32 cellular contexts compared by ENCODE assay signal in genomic region chr12:132114667-132115066, GRCh38.
"Had no signal": no experiment of that assay in that cellular context is flagged by ENCODE, and none has a peak within 500 bp of the region (broad histone marks: within the 10 kb centered on the region; RNA-seq: fewer than 3 reads in every experiment).

No MANE protein-coding gene starts in this region.

- H3K27me3 Mint-ChIP-seq: activated CD4-positive, alpha-beta memory T cell treated with anti-CD3 and anti-CD28 coated beads, Interleukin-2, amount 10 ng/mL, durations not matched to agents 7 days and 5 days; activated naive CD4-positive, alpha-beta T cell treated with anti-CD3 and anti-CD28 coated beads, Interleukin-2, amount 50 U/mL, for 24 hours; activated T-cell treated with anti-CD3 and anti-CD28 coated beads, Interleukin-2, amount 50 U/mL, for 24 hours; brain had no signal

- H3K27me3 ChIP-seq: adrenal gland had no signal

- H3K27ac Mint-ChIP-seq: activated CD4-positive, alpha-beta memory T cell treated with anti-CD3 and anti-CD28 coated beads, Interleukin-2, amount 10 ng/mL, durations not matched to agents 7 days and 5 days; activated naive CD4-positive, alpha-beta T cell treated with anti-CD3 and anti-CD28 coated beads, Interleukin-2, amount 50 U/mL, for 24 hours; activated T-cell treated with anti-CD3 and anti-CD28 coated beads, Interleukin-2, amount 50 U/mL, for 24 hours; activated T-helper 2 cell treated with anti-CD3 and anti-CD28 coated beads, Interferon-gamma antibody, Interleukin-2, Interleukin-4, amounts not matched to agents 10 μg/mL and 5 μg/mL and 100 μg/mL, durations not matched to agents 14 hours and 24 hours and 36 hours; brain had no signal

- H3K4me2 ChIP-seq: PC-9 had no signal

- H3K4me3 Mint-ChIP-seq: activated CD4-positive, alpha-beta memory T cell treated with anti-CD3 and anti-CD28 coated beads, Interleukin-2, amount 10 ng/mL, durations not matched to agents 7 days and 5 days; activated naive CD4-positive, alpha-beta T cell treated with anti-CD3 and anti-CD28 coated beads, Interleukin-2, amount 50 U/mL, for 24 hours; activated T-cell treated with anti-CD3 and anti-CD28 coated beads, Interleukin-2, amount 50 U/mL, for 24 hours; brain had no signal

- H3K4me1 Mint-ChIP-seq: activated CD4-positive, alpha-beta memory T cell treated with anti-CD3 and anti-CD28 coated beads, Interleukin-2, amount 10 ng/mL, durations not matched to agents 7 days and 5 days; brain had no signal

- H3K9me3 ChIP-seq: adrenal gland had no signal

- DNase-seq: activated CD4-positive, alpha-beta memory T cell treated with anti-CD3 and anti-CD28 coated beads, Interleukin-2, amount 10 ng/mL, durations not matched to agents 7 days and 5 days; activated CD4-positive, alpha-beta T cell treated with anti-CD3 and anti-CD28 coated beads for 1 hour; activated CD4-positive, alpha-beta T cell treated with anti-CD3 and anti-CD28 coated beads for 48 hours; activated CD4-positive, CD25-positive, alpha-beta regulatory T cell; activated CD8-positive, alpha-beta memory T cell treated with anti-CD3 and anti-CD28 coated beads for 24 hours; activated gamma-delta T cell; activated naive CD4-positive, alpha-beta T cell treated with Interleukin-2 at 50 U/mL for 16 hours; activated T-cell treated with anti-CD3 and anti-CD28 coated beads, Interleukin-2, amount 50 U/mL, for 24 hours; central memory CD4-positive, alpha-beta T cell; NCI-H1092 treated with DMSO at 0.1 percent for 48 hours; NCI-H1417; NCI-H146; NCI-H187; NCI-H2029 treated with DMSO at 0.1 percent for 48 hours; NCI-H2107; NCI-H2171; NCI-H510A; NCI-H526; NCI-H748 treated with DMSO at 0.1 percent for 48 hours; NK-92 treated with Interleukin-12 subunit alpha and Interleukin-12 subunit beta, amount 100 ng/mL, for 24 hours; PC-9; Right ventricle myocardium superior; SW 1271; T-helper 1 cell; T1000; WERI-Rb-1 had no signal

- H3K27ac ChIP-seq: adrenal gland, PC-9, WERI-Rb-1 had no signal

- H3K4me3 ChIP-seq: adrenal gland, PC-9 had no signal

- H3K9me3 Mint-ChIP-seq: activated CD4-positive, alpha-beta memory T cell treated with anti-CD3 and anti-CD28 coated beads, Interleukin-2, amount 10 ng/mL, durations not matched to agents 7 days and 5 days; activated naive CD4-positive, alpha-beta T cell treated with anti-CD3 and anti-CD28 coated beads, Interleukin-2, amount 50 U/mL, for 24 hours; activated T-cell treated with anti-CD3 and anti-CD28 coated beads, Interleukin-2, amount 50 U/mL, for 24 hours; activated T-helper 2 cell treated with anti-CD3 and anti-CD28 coated beads, Interferon-gamma antibody, Interleukin-2, Interleukin-4, amounts not matched to agents 10 μg/mL and 5 μg/mL and 100 μg/mL, durations not matched to agents 14 hours and 24 hours and 36 hours; brain had no signal

- H3K4me1 ChIP-seq: adrenal gland had no signal

- FAIRE-seq: bronchial epithelial cell, RCC 7860 had no signal
